12 cellular contexts compared by ENCODE assay signal in genomic region chr6:158565482-158566040, GRCh38. TPM values are rescaled to one million over a fixed set of nuclear protein-coding genes. Genes with fewer than 3 reads are reported as not detected.
DNase-seq lines count a peak whose midpoint lies in the region; ATAC-seq and TF ChIP-seq lines count a peak whose summit lies in the region.
"Had no signal": no experiment of that assay in that cellular context is flagged by ENCODE, and none has a peak within 500 bp of the region (broad histone marks: within the 10 kb centered on the region; RNA-seq: fewer than 3 reads in every experiment).

No MANE protein-coding gene starts in this region.

- H4K20me1 ChIP-seq in IMR-90 (ENCODE audit: insufficient read depth, low read length) (peaks cover 91% of the 10 kb centered on the region), neural progenitor cell (ENCODE audit: low read depth) (peaks cover 82% of the 10 kb centered on the region), MM.1S (ENCODE audit: insufficient read depth, low read length) (no peaks in the 10 kb centered on the region)

- peaks cover 39% of the 10 kb centered on the region for H3K9me1 ChIP-seq in IMR-90 (ENCODE audit: insufficient read depth, low read length)

- WGBS in IMR-90 (ENCODE audit: extremely low coverage in 2 of 2, insufficient read length in 1 of 2), 2 experiments = 71% methylated on average over 3 of the region's 14 CpGs; no CpG with 5 or more reads in 1 of the 2 experiments

- H2AFZ ChIP-seq in IMR-90 (replicated peaks; ENCODE audit: low read length, poor library complexity) (peak overlapping the region; percentile 36), neural progenitor cell (replicated peaks) (no peak overlapping the region), MM.1S (ENCODE audit: low read length) (no peak overlapping the region)

- H3K27me3 Mint-ChIP-seq in activated CD8-positive, alpha-beta memory T cell treated with anti-CD3 and anti-CD28 coated beads, Interleukin-2, amount 10 ng/mL, durations not matched to agents 7 days and 5 days = no peaks in the 10 kb centered on the region
- peaks cover 4% of the 10 kb centered on the region for H3K27me3 Mint-ChIP-seq in neural progenitor cell (ENCODE audit: insufficient read depth, low read depth)
- H3K27me3 Mint-ChIP-seq: dendritic cell treated with granulocyte-macrophage colony-stimulating factor and Interleukin-4, amounts not matched to agents 40 ng/mL and 50 ng/mL, for 4 days had no signal

- H4K8ac ChIP-seq in IMR-90 (ENCODE audit: low read depth in 2 of 2, low read length in 2 of 2) = no peak overlapping the region

- no peak overlapping the region for H2BK15ac ChIP-seq in IMR-90 (ENCODE audit: low read depth, low read length)

- H3K27me3 ChIP-seq in IMR-90 (ENCODE audit: control insufficient read depth, insufficient read depth, low read length) = no peaks in the 10 kb centered on the region
- H3K27me3 ChIP-seq in effector memory CD4-positive, alpha-beta T cell (replicated peaks; ENCODE audit: control insufficient read depth, insufficient read depth, low read length, poor library complexity, severe bottlenecking) = no peaks in the 10 kb centered on the region
- no peaks in the 10 kb centered on the region for H3K27me3 ChIP-seq in neural progenitor cell
- no peaks in the 10 kb centered on the region for H3K27me3 ChIP-seq in MM.1S (replicated peaks; ENCODE audit: insufficient read depth, low read length)
- H3K27me3 ChIP-seq: tibial artery had no signal

- ATAC-seq in activated CD8-positive, alpha-beta memory T cell treated with anti-CD3 and anti-CD28 coated beads, Interleukin-2, amount 10 ng/mL, durations not matched to agents 7 days and 5 days = no peak
- no peak for ATAC-seq in IMR-90 (ENCODE audit: low read depth)

- H3K4me3 Mint-ChIP-seq in activated CD8-positive, alpha-beta memory T cell treated with anti-CD3 and anti-CD28 coated beads, Interleukin-2, amount 10 ng/mL, durations not matched to agents 7 days and 5 days = peak overlapping the region; percentile 53
- no peak overlapping the region for H3K4me3 Mint-ChIP-seq in neural progenitor cell
- H3K4me3 Mint-ChIP-seq: dendritic cell treated with granulocyte-macrophage colony-stimulating factor and Interleukin-4, amounts not matched to agents 40 ng/mL and 50 ng/mL, for 4 days had no signal

- H3K9me3 Mint-ChIP-seq in activated CD8-positive, alpha-beta memory T cell treated with anti-CD3 and anti-CD28 coated beads, Interleukin-2, amount 10 ng/mL, durations not matched to agents 7 days and 5 days (ENCODE audit: low read depth) = no peaks in the 10 kb centered on the region
- no peaks in the 10 kb centered on the region for H3K9me3 Mint-ChIP-seq in neural progenitor cell
- H3K9me3 Mint-ChIP-seq: dendritic cell treated with granulocyte-macrophage colony-stimulating factor and Interleukin-4, amounts not matched to agents 40 ng/mL and 50 ng/mL, for 4 days had no signal

- POLR2A ChIA-PET in IMR-90 (lab: Charles Lee; ENCODE audit: unreplicated experiment) = no interaction called here

- no peak for DNase-seq in activated CD8-positive, alpha-beta memory T cell treated with anti-CD3 and anti-CD28 coated beads, Interleukin-2, amount 10 ng/mL, durations not matched to agents 7 days and 5 days
- DNase-seq in activated CD8-positive, alpha-beta memory T cell treated with anti-CD3 and anti-CD28 coated beads for 24 hours = no peak
- DNase-seq in IMR-90 (no peak), neural progenitor cell (ENCODE audit: low spot score) (no peak), medulla oblongata (ENCODE audit: extremely low spot score) (no peak), MM.1S (no peak), NCI-H82 treated with DMSO at 0.1 percent for 48 hours (lab: John Stamatoyannopoulos, UW; ENCODE audit: unreplicated experiment) (no peak)
- DNase-seq in effector memory CD4-positive, alpha-beta T cell = no peak
- DNase-seq: activated CD4-positive, alpha-beta T cell treated with anti-CD3 and anti-CD28 coated beads for 1 hour; NCI-H1436 treated with DMSO at 0.1 percent for 48 hours had no signal

- H3K27ac Mint-ChIP-seq in activated CD8-positive, alpha-beta memory T cell treated with anti-CD3 and anti-CD28 coated beads, Interleukin-2, amount 10 ng/mL, durations not matched to agents 7 days and 5 days = peak overlapping the region; percentile 83
- peak overlapping the region; percentile 91 for H3K27ac Mint-ChIP-seq in neural progenitor cell
- H3K27ac Mint-ChIP-seq: dendritic cell treated with granulocyte-macrophage colony-stimulating factor and Interleukin-4, amounts not matched to agents 40 ng/mL and 50 ng/mL, for 4 days had no signal

- no peak for TF ChIP-seq POLR2A in IMR-90 (IDR thresholded peaks at IDR 0.05; ENCODE audit: low read depth, low read length)

- intact Hi-C loops in IMR-90 (cut with micrococcal nuclease) = no loop called here

- BruUV-seq in IMR-90 (replicated peaks; lab: Mats Ljungman, UMichigan) = no TSS peak

- TF ChIP-seq CTCF in IMR-90 (conservative IDR thresholded peaks at IDR 0.05; ENCODE audit: low read depth, low read length) = 0 out of 2 replicates have a peak, but pooled peaks have one; percentile 4
- TF ChIP-seq CTCF in neural progenitor cell (IDR thresholded peaks at IDR 0.05) = peak; percentile 33
- no peak for TF ChIP-seq CTCF in MM.1S (IDR thresholded peaks at IDR 0.05; ENCODE audit: low read length)

- no peak overlapping the region for H2AK5ac ChIP-seq in IMR-90 (ENCODE audit: low read depth, low read length)

- no peak overlapping the region for H4K5ac ChIP-seq in IMR-90 (ENCODE audit: low read depth, low read length)

- CTCF ChIA-PET in activated CD8-positive, alpha-beta memory T cell treated with anti-CD3 and anti-CD28 coated beads, Interleukin-2, amount 10 ng/mL, durations not matched to agents 7 days and 5 days (lab: Charles Lee) = interaction anchor here (0.6 kb wide), 1 partner anchor 1769 kb away, joined by 3 read pairs; no protein-coding TSS in a partner anchor
- CTCF ChIA-PET in IMR-90 (lab: Yijun Ruan, JAX) = no interaction called here

- H3K27ac ChIP-seq in IMR-90 (ENCODE audit: insufficient read depth, low read length) (no peak overlapping the region), neural progenitor cell (no peak overlapping the region), MM.1S (ENCODE audit: low read length) (no peak overlapping the region)
- peak overlapping the region; percentile 53 for H3K27ac ChIP-seq in effector memory CD4-positive, alpha-beta T cell (ENCODE audit: insufficient read depth, low read length, poor library complexity, severe bottlenecking)
- H3K27ac ChIP-seq: tibial artery had no signal

- no peaks in the 10 kb centered on the region for H3K9me2 ChIP-seq in MM.1S (replicated peaks; ENCODE audit: insufficient read depth, low read length)

- H3K79me2 ChIP-seq in neural progenitor cell (ENCODE audit: low read depth) = peaks cover 97% of the 10 kb centered on the region
- peaks cover 7% of the 10 kb centered on the region for H3K79me2 ChIP-seq in MM.1S (ENCODE audit: low read length)

- peaks cover 80% of the 10 kb centered on the region for H3K4me1 Mint-ChIP-seq in activated CD8-positive, alpha-beta memory T cell treated with anti-CD3 and anti-CD28 coated beads, Interleukin-2, amount 10 ng/mL, durations not matched to agents 7 days and 5 days
- H3K4me1 Mint-ChIP-seq in neural progenitor cell = peaks cover 47% of the 10 kb centered on the region

- H3F3A ChIP-seq in neural progenitor cell (ENCODE audit: low read depth) (no peaks in the 10 kb centered on the region), MM.1S (ENCODE audit: insufficient read depth, low read length) (no peaks in the 10 kb centered on the region)

- TF ChIP-seq RAD21 in IMR-90 (IDR thresholded peaks at IDR 0.05; ENCODE audit: low read length) = no peak

- H3K4me1 ChIP-seq in IMR-90 (ENCODE audit: control insufficient read depth, insufficient read depth, low read length) (peaks cover 12% of the 10 kb centered on the region), neural progenitor cell (peaks cover 6% of the 10 kb centered on the region), MM.1S (ENCODE audit: low read length) (no peaks in the 10 kb centered on the region)
- peaks cover 50% of the 10 kb centered on the region for H3K4me1 ChIP-seq in effector memory CD4-positive, alpha-beta T cell (ENCODE audit: control insufficient read depth, insufficient read depth, low read length, poor library complexity, severe bottlenecking)

- H2AK9ac ChIP-seq in IMR-90 (replicated peaks; ENCODE audit: low read depth, low read length, poor library complexity) = no peak overlapping the region

- peaks cover 12% of the 10 kb centered on the region for H3K36me3 Mint-ChIP-seq in activated CD8-positive, alpha-beta memory T cell treated with anti-CD3 and anti-CD28 coated beads, Interleukin-2, amount 10 ng/mL, durations not matched to agents 7 days and 5 days
- H3K36me3 Mint-ChIP-seq in neural progenitor cell = no peaks in the 10 kb centered on the region

- no peak overlapping the region for H4K91ac ChIP-seq in IMR-90 (ENCODE audit: insufficient read depth, low read depth, low read length)

- H3K4me2 ChIP-seq in IMR-90 (ENCODE audit: low read depth, low read length) (no peak overlapping the region), neural progenitor cell (no peak overlapping the region), MM.1S (ENCODE audit: low read depth, low read length) (no peak overlapping the region)

- peaks cover 25 to 92% of the 10 kb centered on the region in 2 experiments for H3K79me1 ChIP-seq in IMR-90 (ENCODE audit: low read depth in 1 of 2, low read length in 2 of 2)

- no peak overlapping the region for H2BK20ac ChIP-seq in IMR-90 (ENCODE audit: low read depth, low read length)

- no peak overlapping the region for H3K9ac ChIP-seq in IMR-90 (ENCODE audit: low read depth, low read length)
- H3K9ac ChIP-seq in neural progenitor cell = no peak overlapping the region
- H3K9ac ChIP-seq in MM.1S (ENCODE audit: low read length) = no peak overlapping the region

- H3K56ac ChIP-seq in IMR-90 (ENCODE audit: extremely low read depth, insufficient read depth, low read length) = no peak overlapping the region

- H3K9me3 ChIP-seq in IMR-90 (ENCODE audit: control insufficient read depth, insufficient read depth, low read length) (no peaks in the 10 kb centered on the region), neural progenitor cell (ENCODE audit: low read depth) (no peaks in the 10 kb centered on the region), MM.1S (replicated peaks; ENCODE audit: insufficient read depth, low read length) (no peaks in the 10 kb centered on the region)
- H3K9me3 ChIP-seq in effector memory CD4-positive, alpha-beta T cell (ENCODE audit: control insufficient read depth, low read length) = no peaks in the 10 kb centered on the region
- H3K9me3 ChIP-seq: tibial artery had no signal

- dilution Hi-C loops in IMR-90 (cut with HindIII; ENCODE audit: low sequenced_read_pairs, unreplicated experiment) = no loop called here

- H3K23ac ChIP-seq in IMR-90 (ENCODE audit: low read depth, low read length) = no peak overlapping the region

- H3K4me3 ChIP-seq in IMR-90 (ENCODE audit: insufficient read depth, low read depth, low read length) (no peak overlapping the region), neural progenitor cell (no peak overlapping the region), MM.1S (ENCODE audit: low read length) (no peak overlapping the region)
- H3K4me3 ChIP-seq in effector memory CD4-positive, alpha-beta T cell (ENCODE audit: insufficient read depth, low read depth, low read length, poor library complexity, severe bottlenecking) = no peak overlapping the region
- H3K4me3 ChIP-seq: tibial artery had no signal

- in situ Hi-C loops in IMR-90 (cut with MboI; ENCODE audit: low sequenced_read_pairs) = no loop called here

- no peak overlapping the region for H2BK5ac ChIP-seq in IMR-90 (ENCODE audit: low read depth, low read length, poor library complexity, severe bottlenecking)

- H3K4ac ChIP-seq in IMR-90 (ENCODE audit: low read depth, low read length) = no peak overlapping the region

- H2BK120ac ChIP-seq in IMR-90 (ENCODE audit: low read depth, low read length) = no peak overlapping the region

- H3K14ac ChIP-seq in IMR-90 (replicated peaks; ENCODE audit: low read depth, low read length) = no peak overlapping the region

- no peak overlapping the region for H3K18ac ChIP-seq in IMR-90 (ENCODE audit: low read depth, low read length)

- H3K36me3 ChIP-seq in IMR-90 (ENCODE audit: control insufficient read depth, insufficient read depth, low read length) (no peaks in the 10 kb centered on the region), neural progenitor cell (no peaks in the 10 kb centered on the region), MM.1S (replicated peaks; ENCODE audit: insufficient read depth, low read length) (no peaks in the 10 kb centered on the region)
- H3K36me3 ChIP-seq in effector memory CD4-positive, alpha-beta T cell (ENCODE audit: control insufficient read depth, insufficient read depth, low read length) = no peaks in the 10 kb centered on the region
- H3K36me3 ChIP-seq: tibial artery had no signal

RNA-seq across cellular contexts. Expression of gene TMEM181, which starts 5.7 kb away (rescaled TPM):
- total RNA-seq in activated CD8-positive, alpha-beta memory T cell treated with anti-CD3 and anti-CD28 coated beads, Interleukin-2, amount 10 ng/mL, durations not matched to agents 7 days and 5 days = 10 to 100 TPM; 14.0 to 17.4 TPM
- total RNA-seq in IMR-90 (2012; rRNA removed) = 27.8 and 40.0 TPM in 2 replicates
- 16.8 and 22.8 TPM in 2 replicates for polyA plus RNA-seq in IMR-90 (2012; rRNA removed)
- polyA plus RNA-seq in IMR-90 (2012; cell fraction: cytosol; rRNA removed) = 6.0 and 9.4 TPM in 2 replicates
- polyA plus RNA-seq in IMR-90 (2012; cell fraction: nucleus; rRNA removed; ENCODE audit: low replicate concordance) = 4.9 and 22.2 TPM in 2 replicates
- 20.8 and 27.3 TPM in 2 replicates for total RNA-seq in neural progenitor cell (ENCODE audit: low replicate concordance)
